Comparison of ENCODE assay signal across 19 cellular contexts in the genomic region with DNA sequence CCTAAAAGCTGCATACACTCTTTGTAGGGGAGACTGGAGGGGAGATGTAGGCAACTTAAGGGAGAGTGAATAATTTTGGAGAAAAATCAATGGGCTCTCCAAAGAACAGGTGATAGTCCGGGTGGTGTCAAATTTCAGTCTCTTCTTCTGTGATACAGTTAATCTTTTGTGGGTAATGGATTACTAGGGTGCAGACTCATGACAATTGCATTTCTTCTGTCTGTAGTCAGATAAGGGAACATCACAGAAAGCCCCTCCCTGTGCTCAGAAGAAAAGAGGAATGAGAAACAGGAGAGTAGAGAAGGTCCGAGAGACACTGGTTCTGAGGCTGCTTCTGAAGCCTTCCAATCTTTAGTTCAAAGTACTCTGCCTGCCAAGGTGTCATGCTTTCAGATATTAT.
"Had no signal": no experiment of that assay in that cellular context is flagged by ENCODE, and none has a peak within 500 bp of the region (broad histone marks: within the 10 kb centered on the region; RNA-seq: fewer than 3 reads in every experiment).

No MANE protein-coding gene starts in this region.

- H3K36me3 ChIP-seq: thyroid gland, uterus had no signal

- H3K9me3 Mint-ChIP-seq: activated CD4-positive, alpha-beta memory T cell treated with anti-CD3 and anti-CD28 coated beads for 36 hours had no signal

- H3K27ac Mint-ChIP-seq: activated CD4-positive, alpha-beta memory T cell treated with anti-CD3 and anti-CD28 coated beads for 36 hours; activated naive CD8-positive, alpha-beta T cell; brain; naive thymus-derived CD8-positive, alpha-beta T cell had no signal

- H3K4me1 ChIP-seq: thyroid gland, uterus had no signal

- H3K4me3 Mint-ChIP-seq: activated CD4-positive, alpha-beta memory T cell treated with anti-CD3 and anti-CD28 coated beads for 36 hours; activated naive CD8-positive, alpha-beta T cell; brain; central memory CD8-positive, alpha-beta T cell; naive thymus-derived CD8-positive, alpha-beta T cell had no signal

- H3K36me3 Mint-ChIP-seq: activated CD4-positive, alpha-beta memory T cell treated with anti-CD3 and anti-CD28 coated beads for 36 hours; activated naive CD8-positive, alpha-beta T cell; brain; naive thymus-derived CD8-positive, alpha-beta T cell had no signal

- H3K4me1 Mint-ChIP-seq: brain; central memory CD8-positive, alpha-beta T cell; naive thymus-derived CD8-positive, alpha-beta T cell had no signal

- H3K4me3 ChIP-seq: mucosa of descending colon, thyroid gland, uterus had no signal

- H3K27me3 Mint-ChIP-seq: activated CD4-positive, alpha-beta memory T cell treated with anti-CD3 and anti-CD28 coated beads for 36 hours; central memory CD8-positive, alpha-beta T cell had no signal

- H3K9me3 ChIP-seq: mucosa of descending colon, thyroid gland, uterus had no signal

- H3K27me3 ChIP-seq: thyroid gland, uterus had no signal

- H3K27ac ChIP-seq: epithelial cell of prostate, thyroid gland, uterus had no signal

- DNase-seq: activated CD4-positive, alpha-beta memory T cell treated with anti-CD3 and anti-CD28 coated beads for 36 hours; activated CD4-positive, alpha-beta T cell treated with anti-CD3 and anti-CD28 coated beads for 1 hour; activated gamma-delta T cell; activated T-cell treated with anti-CD3 and anti-CD28 coated beads, Interleukin-2, amount 50 U/mL, for 48 hours; amygdala; cortex of kidney; effector CD8-positive, alpha-beta T cell; left colon; mucosa of descending colon; naive thymus-derived CD8-positive, alpha-beta T cell; posterior cingulate gyrus; right cardiac atrium; small intestine; thyroid gland; uterus had no signal
